Comparison of ENCODE assay signal across 8 cellular contexts in genomic region chr6:85449818-85450577, GRCh38. TPM values are rescaled to one million over a fixed set of nuclear protein-coding genes. Genes with fewer than 3 reads are reported as not detected.
A peak's percentile ranks its signal among the peaks of the same experiment; 100 is the strongest.
DNase-seq lines count a peak whose midpoint lies in the region; ATAC-seq, FAIRE-seq and TF ChIP-seq lines count a peak whose summit lies in the region.

TSS of gene NT5E (plus strand) at chr6:85450083. CDS start at chr6:85450140, 57 bp downstream.

- peaks cover 82% of the 10 kb centered on the region for H3K27me3 ChIP-seq in HUES6 (ENCODE audit: control insufficient read depth, insufficient read depth, low read length)
- H3K27me3 ChIP-seq in H1 (replicated peaks in 1 of 4; ENCODE audit: control insufficient read depth in 3 of 4, extremely low read depth in 1 of 4, insufficient read depth in 3 of 4, low read length in 3 of 4): peaks cover 10 to 49% (median 40%) of the 10 kb centered on the region in 4 experiments

- no peak within 1 kb of the TSS for H3K14ac ChIP-seq in H1 (ENCODE audit: insufficient read length)

- H3K79me1 ChIP-seq in H1 (ENCODE audit: low read depth, low read length): no peaks in the 10 kb centered on the region

- H3K56ac ChIP-seq in H1 (replicated peaks; ENCODE audit: insufficient read length, low read depth, low read length): peak within 1 kb of the TSS; percentile 48

- peaks cover 48% of the 10 kb centered on the region for H3K4me1 Mint-ChIP-seq in memory B cell
- H3K4me1 Mint-ChIP-seq in stimulated activated naive CD8-positive, alpha-beta T cell treated with anti-CD3 and anti-CD28 coated beads, Interleukin-15, Interleukin-2, amounts not matched to agents 100 ng/mL and 50 ng/mL, for 24 hours (ENCODE audit: low read depth): peaks cover 78% of the 10 kb centered on the region

- no peak for TF ChIP-seq EP300 in H1 (IDR thresholded peaks at IDR 0.05; ENCODE audit: borderline replicate concordance in 1 of 2, low read depth in 2 of 2, low read length in 2 of 2)

- H4K8ac ChIP-seq in H1 (ENCODE audit: extremely low read depth, insufficient read depth, low read length): peak within 1 kb of the TSS; percentile 89; the same call in 1 of the 2 replicates

- peak within 1 kb of the TSS; percentile 78 for H3K18ac ChIP-seq in H1 (ENCODE audit: extremely low read depth, low read length)

- peak within 1 kb of the TSS; percentile 24; the same call in 1 of the 2 replicates for H2BK5ac ChIP-seq in H1 (ENCODE audit: low read depth, low read length)

- CTCF ChIA-PET in H1 (lab: Charles Lee; ENCODE audit: partially characterized antibody): interaction anchor here (0.8 to 4.8 kb wide), 9 partner anchors 9 to 87 kb away, joined by 3 to 33 read pairs (median 3); no protein-coding TSS in a partner anchor

- no peak for FAIRE-seq in H1 (lab: Jason Lieb, UNC)

- ATAC-seq in GM21515 (IDR thresholded peaks at IDR 0.05; ENCODE audit: unreplicated experiment): peak; percentile 86
- ATAC-seq in memory B cell (ENCODE audit: low read depth): peak; percentile 62

- H4K91ac ChIP-seq in H1 (replicated peaks; ENCODE audit: insufficient read length, low read length): no peak within 1 kb of the TSS

- WGBS in H1 (ENCODE audit: extremely low coverage in 1 of 2, insufficient coverage in 1 of 2, insufficient read length in 1 of 2, insufficient replicate concordance in 2 of 2, low coverage in 1 of 2, low lambda C conversion rate in 2 of 2, missing lambda C conversion rate in 1 of 2), 2 experiments: 2% methylated on average over 43 of the region's 82 CpGs; no CpG with 5 or more reads in 1 of the 2 experiments

- H3K9me3 Mint-ChIP-seq in memory B cell: no peaks in the 10 kb centered on the region
- no peaks in the 10 kb centered on the region for H3K9me3 Mint-ChIP-seq in stimulated activated naive CD8-positive, alpha-beta T cell treated with anti-CD3 and anti-CD28 coated beads, Interleukin-15, Interleukin-2, amounts not matched to agents 100 ng/mL and 50 ng/mL, for 24 hours

- H2BK15ac ChIP-seq in H1 (ENCODE audit: low read length): no peak within 1 kb of the TSS; the same call in 1 of the 2 replicates

- peak in 1 of 2 experiments; percentile 49; a peak in 1 of 3 replicates for TF ChIP-seq POLR2A in H1 (IDR thresholded peaks at IDR 0.05; ENCODE audit: control extremely low read depth in 1 of 2, low read depth in 2 of 2, low read length in 2 of 2)

- H4K5ac ChIP-seq in H1 (ENCODE audit: insufficient read length, low read depth, low read length): no peak within 1 kb of the TSS

- no peaks in the 10 kb centered on the region for H3K9me3 ChIP-seq in HUES6 (ENCODE audit: control insufficient read depth, insufficient read depth, low read depth, low read length)
- H3K9me3 ChIP-seq in H1 (ENCODE audit: insufficient read depth in 2 of 2, low read depth in 1 of 2, low read length in 1 of 2): no peaks in the 10 kb centered on the region

- H3K23ac ChIP-seq in H1 (ENCODE audit: insufficient read length): no peak within 1 kb of the TSS

- peaks cover 3% of the 10 kb centered on the region; the same call in 1 of the 2 replicates for H3K4me1 ChIP-seq in HUES6 (ENCODE audit: control insufficient read depth, insufficient read depth, low read length)
- H3K4me1 ChIP-seq in H1 (replicated peaks in 1 of 4; ENCODE audit: control insufficient read depth in 3 of 4, insufficient read depth in 4 of 4, low read length in 3 of 4): no peaks in the 10 kb centered on the region; a peak in 1 of 7 replicates

- H2BK120ac ChIP-seq in H1 (replicated peaks; ENCODE audit: low read depth, low read length): no peak within 1 kb of the TSS

- peak within 1 kb of the TSS; percentile 82 to 99 for H3K4me2 ChIP-seq in H1 (ENCODE audit: insufficient read depth in 1 of 2, low read depth in 2 of 2, low read length in 2 of 2)

- H3K23me2 ChIP-seq in H1 (ENCODE audit: low read depth, low read length): peaks cover 10% of the 10 kb centered on the region; the same call in 1 of the 2 replicates

- H3K36me3 ChIP-seq in HUES6 (ENCODE audit: control insufficient read depth, insufficient read depth, low read length) (no peaks in the 10 kb centered on the region), H1 (ENCODE audit: control insufficient read depth in 2 of 4, insufficient read depth in 4 of 4, low read length in 3 of 4) (no peaks in the 10 kb centered on the region)

- H2AK5ac ChIP-seq in H1 (ENCODE audit: low read depth, low read length): no peak within 1 kb of the TSS

- no peak within 1 kb of the TSS for H3K4ac ChIP-seq in H1 (replicated peaks; ENCODE audit: insufficient read length, low read depth, low read length)

- peaks cover 2% of the 10 kb centered on the region for H3K36me3 Mint-ChIP-seq in memory B cell
- H3K36me3 Mint-ChIP-seq in stimulated activated naive CD8-positive, alpha-beta T cell treated with anti-CD3 and anti-CD28 coated beads, Interleukin-15, Interleukin-2, amounts not matched to agents 100 ng/mL and 50 ng/mL, for 24 hours (ENCODE audit: low read depth): peaks cover 29% of the 10 kb centered on the region

- POLR2A ChIA-PET in H1 (lab: Charles Lee; ENCODE audit: partially characterized antibody): interaction anchor here (0.8 to 2.3 kb wide), 7 partner anchors 9 to 677 kb away, joined by 3 to 16 read pairs (median 4); no protein-coding TSS in a partner anchor

- peak within 1 kb of the TSS; percentile 84; the same call in 1 of the 2 replicates for H2BK12ac ChIP-seq in H1 (ENCODE audit: low read depth, low read length)

- H2BK20ac ChIP-seq in H1 (ENCODE audit: low read length): no peak within 1 kb of the TSS; the same call in 1 of the 2 replicates

- DNase-seq in GM03348 (ENCODE audit: low spot score) (peak; percentile 93), H1 (ENCODE audit: low read depth in 1 of 2, low spot score in 2 of 2) (peak in 1 of 2 experiments; percentile 89), memory B cell (ENCODE audit: low spot score in 2 of 2) (peak; percentile 34 to 41), NCI-H2029 (lab: John Stamatoyannopoulos, UW) (no peak)
- peak; percentile 34 to 53 for DNase-seq in activated CD4-positive, alpha-beta T cell treated with anti-CD3 and anti-CD28 coated beads, Interleukin-2, amount 50 U/mL, for 48 hours

- peak within 1 kb of the TSS; percentile 83 for H2AFZ ChIP-seq in H1 (ENCODE audit: low read length)

- peak within 1 kb of the TSS; percentile 97 for H3K4me3 Mint-ChIP-seq in memory B cell
- peak within 1 kb of the TSS; percentile 97 for H3K4me3 Mint-ChIP-seq in stimulated activated naive CD8-positive, alpha-beta T cell treated with anti-CD3 and anti-CD28 coated beads, Interleukin-15, Interleukin-2, amounts not matched to agents 100 ng/mL and 50 ng/mL, for 24 hours

- H3K79me2 ChIP-seq in H1 (ENCODE audit: control insufficient read depth in 1 of 2, insufficient read depth in 2 of 2, low read length in 2 of 2): no peaks in the 10 kb centered on the region

- no peak for TF ChIP-seq RAD21 in H1 (IDR thresholded peaks at IDR 0.05 in 1 of 2, conservative IDR thresholded peaks at IDR 0.05 in 1 of 2; ENCODE audit: low read depth in 2 of 2, low read length in 2 of 2)

- H3K9ac ChIP-seq in HUES6 (ENCODE audit: low read length) (peak within 1 kb of the TSS; percentile 57), H1 (replicated peaks in 1 of 4; ENCODE audit: extremely low read depth in 1 of 4, low read depth in 3 of 4, low read length in 3 of 4) (peak within 1 kb of the TSS; percentile 7 to 82 (median 44); a peak in 6 of 7 replicates)

- no peak for TF ChIP-seq CTCF in H1 (IDR thresholded peaks at IDR 0.05; ENCODE audit: control extremely low read depth in 1 of 3, insufficient read depth in 1 of 3, low read depth in 1 of 3, low read length in 3 of 3)

- H4K20me1 ChIP-seq in H1 (replicated peaks in 1 of 2; ENCODE audit: control insufficient read depth in 1 of 2, insufficient read depth in 2 of 2, low read length in 2 of 2): no peaks in the 10 kb centered on the region

- H3K4me3 ChIP-seq in HUES6 (ENCODE audit: low read depth, low read length) (peak within 1 kb of the TSS; percentile 63), H1 (ENCODE audit: extremely low read depth in 1 of 4, insufficient read depth in 2 of 4, low read depth in 3 of 4, low read length in 4 of 4) (peak within 1 kb of the TSS; percentile 65 to 80 (median 69))

- H3K27ac Mint-ChIP-seq in memory B cell: peak within 1 kb of the TSS; percentile 89
- peak within 1 kb of the TSS; percentile 90 for H3K27ac Mint-ChIP-seq in stimulated activated naive CD8-positive, alpha-beta T cell treated with anti-CD3 and anti-CD28 coated beads, Interleukin-15, Interleukin-2, amounts not matched to agents 100 ng/mL and 50 ng/mL, for 24 hours

- H3K27me3 Mint-ChIP-seq in memory B cell: no peaks in the 10 kb centered on the region
- H3K27me3 Mint-ChIP-seq in stimulated activated naive CD8-positive, alpha-beta T cell treated with anti-CD3 and anti-CD28 coated beads, Interleukin-15, Interleukin-2, amounts not matched to agents 100 ng/mL and 50 ng/mL, for 24 hours: peaks cover 21% of the 10 kb centered on the region

- H3K27ac ChIP-seq in HUES6 (ENCODE audit: low read depth, low read length) (no peak within 1 kb of the TSS), H1 (ENCODE audit: low read depth, low read length) (no peak within 1 kb of the TSS)

TF ChIP-seq in H1, 55 proteins besides CTCF, POLR2A, EP300 and RAD21 (continues in another document):
- TF ChIP-seq SP2 (IDR thresholded peaks at IDR 0.05; ENCODE audit: low read length) (no peak), BCL11A (IDR thresholded peaks at IDR 0.05; ENCODE audit: low read depth in 2 of 2, low read length in 2 of 2) (no peak), SP4 (IDR thresholded peaks at IDR 0.05; ENCODE audit: low read length) (no peak), FOSL1 (IDR thresholded peaks at IDR 0.05; ENCODE audit: insufficient read depth, low read depth, low read length) (no peak), RBBP5 (IDR thresholded peaks at IDR 0.05; ENCODE audit: borderline replicate concordance, low read depth, low read length) (peak; percentile 32; the same call in 1 of the 2 replicates), CREB1 (IDR thresholded peaks at IDR 0.05) (peak; percentile 80), ZNF274 (IDR thresholded peaks at IDR 0.05; ENCODE audit: borderline replicate concordance, extremely low read depth, low read length) (no peak), HDAC2 (IDR thresholded peaks at IDR 0.05; ENCODE audit: borderline replicate concordance in 1 of 2, low read depth in 2 of 2, low read length in 2 of 2) (0 out of 4 replicates have a peak, but pooled peaks of 1 of the 2 experiments have one; percentile 58), SRF (IDR thresholded peaks at IDR 0.05; ENCODE audit: low read depth, low read length) (no peak), CTBP2 (IDR thresholded peaks at IDR 0.05; ENCODE audit: borderline replicate concordance, insufficient read depth, insufficient read length, low read length) (no peak)

RNA-seq across cellular contexts. Expression of gene NT5E, which starts in this region (rescaled TPM):
- total RNA-seq in H1 (2021; fragmentation: NEBNext Ultra II Directional; extraction: Animal tissue kit (Norgen Biotek cat#: 25700)): 1.1 and 1.5 TPM in 2 replicates
- polyA plus RNA-seq in H1 (2011; rRNA removed): 0.74 and 1.3 TPM in 2 replicates
- 0.61 TPM for polyA plus RNA-seq in H1 (2011; cell fraction: cytosol; rRNA removed)
- polyA plus RNA-seq in H1 (2011; cell fraction: nucleus; rRNA removed): 1.7 TPM
- 0.68 to 1.6 TPM (median 0.88 TPM) in 4 replicates for polyA plus RNA-seq in H1 (2012, experiment 1 of 2)
- polyA plus RNA-seq in H1 (2012, experiment 2 of 2): 0.22 TPM
- 3.0 TPM for polyA plus RNA-seq in H1 (2013, experiment 1 of 2)
- 3.1 TPM for polyA plus RNA-seq in H1 (2013, experiment 2 of 2)
- 0.38 and 2.9 TPM in 2 replicates for polyA minus RNA-seq in H1 (2011; rRNA and poly(A)+ RNA removed)
- polyA minus RNA-seq in H1 (2011; cell fraction: cytosol; rRNA and poly(A)+ RNA removed): not detected
- polyA minus RNA-seq in H1 (2011; cell fraction: nucleus; rRNA and poly(A)+ RNA removed): 1.3 TPM
